Comparison of ENCODE assay signal across 8 cellular contexts in the genomic region with DNA sequence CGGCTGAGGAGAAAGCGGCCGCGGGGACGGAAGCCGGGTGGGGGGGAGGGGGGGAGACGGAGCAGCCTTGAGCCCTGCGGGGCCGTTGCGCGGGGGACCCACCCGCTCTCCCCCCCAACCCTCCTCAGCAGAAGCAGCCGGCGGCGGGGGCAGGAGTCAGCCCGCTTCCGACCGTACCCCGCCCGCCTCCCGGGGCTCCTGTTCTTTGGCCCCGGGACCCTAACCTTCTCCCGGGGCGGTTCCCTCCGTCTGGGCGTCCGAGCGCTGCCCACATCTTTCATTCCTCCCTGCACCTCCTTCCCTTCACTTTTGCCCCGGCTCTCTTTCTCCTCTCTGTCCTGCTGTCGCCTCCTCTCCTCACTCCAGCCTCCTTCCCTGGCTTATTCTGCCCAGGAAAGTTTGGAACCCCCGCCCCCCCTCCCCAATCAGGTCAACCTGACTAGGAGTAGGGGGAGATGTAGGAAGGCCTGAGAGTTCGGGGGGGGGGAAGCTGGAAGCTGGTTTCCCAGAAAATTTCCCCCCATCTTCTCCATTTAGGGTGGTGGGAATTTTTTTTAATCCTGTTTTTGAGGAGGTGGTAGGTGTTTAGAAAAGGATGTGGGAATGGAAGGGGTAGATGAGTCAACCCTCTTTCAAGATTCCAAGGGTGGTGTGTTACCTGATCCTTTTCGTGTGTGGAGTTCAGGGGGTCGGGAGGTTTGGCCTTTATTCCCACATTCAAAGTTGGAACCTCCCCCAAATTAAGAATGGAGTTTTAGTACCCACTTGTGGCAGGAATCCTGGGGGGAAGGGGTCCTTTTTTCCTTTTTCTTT. TPM values are rescaled to one million over a fixed set of nuclear protein-coding genes. Genes with fewer than 3 reads are reported as not detected.
DNase-seq lines count a peak whose midpoint lies in the region; ATAC-seq and TF ChIP-seq lines count a peak whose summit lies in the region.

No MANE protein-coding gene starts in this region.

- peak overlapping the region; percentile 73 for H3K4me3 ChIP-seq in A673 (ENCODE audit: low read depth, low read length, poor library complexity, severe bottlenecking)
- H3K4me3 ChIP-seq in ectodermal cell (ENCODE audit: insufficient read depth, low read depth, low read length), result peak overlapping the region; percentile 69
- H3K4me3 ChIP-seq in muscle layer of duodenum (ENCODE audit: low read depth in 1 of 2, low read length in 2 of 2), result peak overlapping the region; percentile 64 to 71

- H3K36me3 ChIP-seq in A673 (ENCODE audit: insufficient read depth, low read length, poor library complexity, severe bottlenecking), result peaks cover 10% of the 10 kb centered on the region
- H3K36me3 ChIP-seq in ectodermal cell (ENCODE audit: control insufficient read depth, insufficient read depth, low read length), result no peaks in the 10 kb centered on the region
- H3K36me3 ChIP-seq in muscle layer of duodenum (ENCODE audit: control insufficient read depth in 1 of 2, insufficient read depth in 2 of 2, low read length in 2 of 2), result no peaks in the 10 kb centered on the region

- H3K9me3 ChIP-seq in A673 (ENCODE audit: low read depth, low read length, poor library complexity, severe bottlenecking) (no peaks in the 10 kb centered on the region), ectodermal cell (ENCODE audit: control insufficient read depth, low read length) (peaks cover 2% of the 10 kb centered on the region), muscle layer of duodenum (ENCODE audit: control insufficient read depth in 1 of 2, low read length in 2 of 2) (no peaks in the 10 kb centered on the region)

- intact Hi-C loops in A673 (cut with micrococcal nuclease; ENCODE audit: unreplicated experiment), result loop anchor here (10.0 kb wide), 2 partner anchors 73 to 147 kb away; partner anchors contain the start of gene LYRM9

- POLR2A ChIA-PET in A673 (lab: Charles Lee; ENCODE audit: low non-redundant PET), result interaction anchor here (0.5 kb wide), 1 partner anchor 782 kb away, joined by 3 read pairs; no protein-coding TSS in a partner anchor

- H3K27ac ChIP-seq in A673 (ENCODE audit: low read depth, low read length, poor library complexity, severe bottlenecking) (peak overlapping the region; percentile 77), ectodermal cell (ENCODE audit: insufficient read depth, low read depth, low read length, poor library complexity, severe bottlenecking) (no peak overlapping the region), muscle layer of duodenum (ENCODE audit: low read length) (peak overlapping the region; percentile 36)

- TF ChIP-seq CTCF in A673 (conservative IDR thresholded peaks at IDR 0.05; ENCODE audit: low read depth, low read length), result no peak

- no peak for DNase-seq in A673 (ENCODE audit: low spot score)
- DNase-seq in M059J (ENCODE audit: low read depth), result peak; percentile 54
- no peak for DNase-seq in NCI-H2171 (lab: John Stamatoyannopoulos, UW)
- no peak for DNase-seq in CD1c-positive myeloid dendritic cell (ENCODE audit: extremely low spot score)

- WGBS in ectodermal cell, 2 experiments, result 0 to 1% methylated on average over 29 to 33 of the region's 34 CpGs

- no peaks in the 10 kb centered on the region for H3K27me3 ChIP-seq in A673 (replicated peaks; ENCODE audit: insufficient read depth, low read depth, low read length, poor library complexity)
- no peaks in the 10 kb centered on the region for H3K27me3 ChIP-seq in ectodermal cell (ENCODE audit: control insufficient read depth, insufficient read depth, low read length, poor library complexity, severe bottlenecking)
- no peaks in the 10 kb centered on the region for H3K27me3 ChIP-seq in muscle layer of duodenum (ENCODE audit: low read depth, low read length)

- BruUV-seq in A673 (replicated peaks; lab: Mats Ljungman, UMichigan), result no TSS peak

- H3K4me1 ChIP-seq in A673 (ENCODE audit: insufficient read depth, low read length, poor library complexity, severe bottlenecking), result peaks cover 24% of the 10 kb centered on the region
- H3K4me1 ChIP-seq in ectodermal cell (ENCODE audit: control insufficient read depth, insufficient read depth, low read length), result peaks cover 5% of the 10 kb centered on the region
- H3K4me1 ChIP-seq in muscle layer of duodenum (ENCODE audit: control insufficient read depth in 1 of 2, insufficient read depth in 2 of 2, low read length in 2 of 2), result peaks cover 0 to 28% of the 10 kb centered on the region in 2 donors

- CTCF ChIA-PET in A673 (lab: Charles Lee), result no interaction called here

- ATAC-seq in GM19438 (IDR thresholded peaks at IDR 0.05; ENCODE audit: low read depth, unreplicated experiment), result peak; percentile 8
- no peak for ATAC-seq in HG03565 (IDR thresholded peaks at IDR 0.05; ENCODE audit: unreplicated experiment)

RNA-seq across cellular contexts. Expression of gene NLK, which starts 0.4 kb away (rescaled TPM):
- 23.6 and 23.8 TPM in 2 replicates for total RNA-seq in A673 (2021)
- 17.8 and 19.5 TPM in 2 replicates for total RNA-seq in M059J (2014; rRNA removed; shearing (Covaris generic))
- 51.5 TPM for polyA plus RNA-seq in ectodermal cell (2013, experiment 1 of 4)
- 50.1 TPM for polyA plus RNA-seq in ectodermal cell (2013, experiment 2 of 4)
- 39.1 TPM for polyA plus RNA-seq in ectodermal cell (2013, experiment 3 of 4)
- polyA plus RNA-seq in ectodermal cell (2013, experiment 4 of 4), result 41.4 TPM
